Comparison of ENCODE assay signal across 16 cellular contexts in the genomic region with DNA sequence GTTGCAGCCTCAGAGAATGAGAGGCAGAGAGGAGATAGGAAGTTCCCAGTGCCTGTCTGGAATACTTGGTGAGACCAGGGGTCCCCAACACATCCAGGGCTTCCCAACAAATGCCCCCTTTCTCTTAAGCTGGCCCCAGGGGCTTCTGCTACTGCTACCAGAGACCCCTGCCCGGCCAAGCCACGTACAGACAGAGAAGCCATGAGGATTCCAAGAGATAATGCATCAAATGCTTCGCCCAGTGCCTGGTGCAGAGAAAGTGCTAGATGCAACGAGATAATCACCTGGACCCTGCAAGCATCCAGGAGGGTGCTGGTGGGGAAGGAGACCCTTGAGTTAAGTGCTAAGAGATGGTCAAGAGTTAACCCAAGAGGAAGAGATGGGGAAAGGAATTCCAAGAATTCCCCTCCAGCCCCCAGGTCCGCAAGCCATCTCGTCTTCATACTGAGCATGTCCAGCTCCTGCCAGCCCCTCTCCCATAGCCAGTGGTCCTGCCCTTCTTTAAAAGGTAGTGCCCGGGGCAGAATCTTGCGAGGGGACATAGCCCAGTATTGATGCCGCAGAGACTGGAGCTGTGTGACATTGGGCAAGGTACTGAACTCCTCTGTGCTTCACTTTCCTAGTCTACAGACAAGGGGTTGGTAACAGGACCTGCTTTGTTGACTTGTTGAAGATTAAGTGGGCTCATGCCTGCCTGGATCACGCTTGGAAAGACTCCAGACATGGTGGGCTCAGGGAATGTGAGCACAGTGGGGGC.
"Had no signal": no experiment of that assay in that cellular context is flagged by ENCODE, and none has a peak within 500 bp of the region (broad histone marks: within the 10 kb centered on the region; RNA-seq: fewer than 3 reads in every experiment).

No MANE protein-coding gene starts in this region.

- H3K9me3 Mint-ChIP-seq: activated B cell treated with CpG ODN at 0.5 μM for 24 hours; activated CD4-positive, alpha-beta T cell treated with anti-CD3 and anti-CD28 coated beads, Interleukin-2, amount 10 ng/mL, durations not matched to agents 24 days and 14 days had no signal

- H3K27ac Mint-ChIP-seq: activated B cell treated with CpG ODN at 0.5 μM for 24 hours; activated CD4-positive, alpha-beta T cell treated with anti-CD3 and anti-CD28 coated beads, Interleukin-2, amount 10 ng/mL, durations not matched to agents 24 days and 14 days; activated naive CD8-positive, alpha-beta T cell; T-helper 17 cell had no signal

- DNase-seq: activated B cell treated with CpG ODN at 0.5 μM for 24 hours; activated CD4-positive, alpha-beta T cell treated with anti-CD3 and anti-CD28 coated beads, Interleukin-2, amount 10 ng/mL, durations not matched to agents 24 days and 14 days; activated gamma-delta T cell treated with Interleukin-2 at 50 U/mL for 16 hours; brain microvascular endothelial cell; cerebellar nuclear complex; midbrain; stimulated activated CD4-positive, alpha-beta T cell treated with anti-CD3 and anti-CD28 coated beads, Interleukin-4, amount 100 ng/mL, for 24 hours; stimulated activated naive CD4-positive, alpha-beta T cell; T-helper 17 cell had no signal

- H3K9ac ChIP-seq: parathyroid adenoma had no signal

- H3K27me3 ChIP-seq: brain microvascular endothelial cell, gastroesophageal sphincter, tibial artery had no signal

- H3K36me3 Mint-ChIP-seq: activated naive CD8-positive, alpha-beta T cell had no signal

- H3K4me3 ChIP-seq: gastroesophageal sphincter, lung, skin epidermis, tibial artery had no signal

- H3K36me3 ChIP-seq: brain microvascular endothelial cell, gastroesophageal sphincter, tibial artery had no signal

- ATAC-seq: gastroesophageal sphincter, T-helper 17 cell had no signal

- H3K79me2 ChIP-seq: parathyroid adenoma had no signal

- H3K9me3 ChIP-seq: gastroesophageal sphincter, tibial artery had no signal

- H3K4me1 ChIP-seq: gastroesophageal sphincter, tibial artery had no signal

- H3K27ac ChIP-seq: brain microvascular endothelial cell, gastroesophageal sphincter, parathyroid adenoma, skin epidermis, tibial artery had no signal

- H3K4me3 Mint-ChIP-seq: activated B cell treated with CpG ODN at 0.5 μM for 24 hours; activated CD4-positive, alpha-beta T cell treated with anti-CD3 and anti-CD28 coated beads, Interleukin-2, amount 10 ng/mL, durations not matched to agents 24 days and 14 days; activated naive CD8-positive, alpha-beta T cell; neural crest cell; T-helper 17 cell had no signal
